8 cellular contexts compared by ENCODE assay signal in genomic region chr21:46322351-46323226, GRCh38. TPM values are rescaled to one million over a fixed set of nuclear protein-coding genes. Genes with fewer than 3 reads are reported as not detected.
DNase-seq lines count a peak whose midpoint lies in the region; ATAC-seq and TF ChIP-seq lines count a peak whose summit lies in the region.

No MANE protein-coding gene starts in this region.

- TF ChIP-seq CTCF in WERI-Rb-1 (IDR thresholded peaks at IDR 0.05; ENCODE audit: low read depth, low read length) (no peak), foreskin keratinocyte (conservative IDR thresholded peaks at IDR 0.05) (no peak)

- no peak for ATAC-seq in foreskin keratinocyte
- ATAC-seq in GM21619 (IDR thresholded peaks at IDR 0.05; ENCODE audit: unreplicated experiment), result no peak
- ATAC-seq in GM21367 (IDR thresholded peaks at IDR 0.05; ENCODE audit: unreplicated experiment), result no peak
- ATAC-seq in HG02885 (IDR thresholded peaks at IDR 0.05; ENCODE audit: poor library complexity, unreplicated experiment), result no peak

- DNase-seq in AG08395 (ENCODE audit: low spot score) (peak; percentile 48), H7 (peak; percentile 50), WERI-Rb-1 (no peak), foreskin keratinocyte (peak in 1 of 2 donors; percentile 23)

- H3K27ac ChIP-seq in WERI-Rb-1 (peak overlapping the region; percentile 100), foreskin keratinocyte (peak overlapping the region; percentile 95), rectal smooth muscle tissue (ENCODE audit: low read depth, low read length) (no peak overlapping the region)

- H3K36me3 ChIP-seq in H7 (replicated peaks; ENCODE audit: control insufficient read depth, insufficient read depth, low read length) (no peaks in the 10 kb centered on the region; the same call in 1 of the 2 replicates), WERI-Rb-1 (peaks cover 48% of the 10 kb centered on the region), rectal smooth muscle tissue (ENCODE audit: control insufficient read depth, insufficient read depth, low read length) (peaks cover under 1% of the 10 kb centered on the region)

- H3K9me3 ChIP-seq in WERI-Rb-1 (ENCODE audit: severe bottlenecking), result peaks cover 15% of the 10 kb centered on the region

- no peaks in the 10 kb centered on the region for H3K27me3 ChIP-seq in H7 (ENCODE audit: control insufficient read depth, insufficient read depth, low read length)
- H3K27me3 ChIP-seq in WERI-Rb-1 (ENCODE audit: insufficient read depth, low read depth, severe bottlenecking), result no peaks in the 10 kb centered on the region
- no peaks in the 10 kb centered on the region for H3K27me3 ChIP-seq in foreskin keratinocyte
- no peaks in the 10 kb centered on the region for H3K27me3 ChIP-seq in rectal smooth muscle tissue (ENCODE audit: control insufficient read depth, insufficient read depth, low read length)

- peak overlapping the region; percentile 91 for H3K4me3 ChIP-seq in H7 (ENCODE audit: insufficient read depth, low read depth, low read length)
- H3K4me3 ChIP-seq in WERI-Rb-1 (ENCODE audit: low read depth, low read length), result peak overlapping the region; percentile 84
- peak overlapping the region; percentile 82 for H3K4me3 ChIP-seq in rectal smooth muscle tissue (ENCODE audit: low read length)

- peak overlapping the region; percentile 27 for H3K9ac ChIP-seq in rectal smooth muscle tissue (ENCODE audit: low read length)

- H3K4me1 ChIP-seq in foreskin keratinocyte (peaks cover 7% of the 10 kb centered on the region), rectal smooth muscle tissue (ENCODE audit: control insufficient read depth, insufficient read depth, low read length) (peaks cover 14% of the 10 kb centered on the region)

RNA-seq across cellular contexts. Expression of gene C21orf58, which starts 1.1 kb away (rescaled TPM):
- 16.8 and 26.4 TPM in 2 replicates for total RNA-seq in H7 (2014; rRNA removed; shearing (Covaris generic))
- total RNA-seq in foreskin keratinocyte, result 7.0 and 7.1 TPM in 2 replicates
- 3.3 and 3.8 TPM in 2 replicates for polyA plus RNA-seq in foreskin keratinocyte

RNA-seq across cellular contexts. Expression of gene PCNT, which starts 1.4 kb away (rescaled TPM):
- 20.7 and 37.7 TPM in 2 replicates for total RNA-seq in H7 (2014; rRNA removed; shearing (Covaris generic))
- total RNA-seq in foreskin keratinocyte, result 21.9 and 25.8 TPM in 2 replicates
- 7.5 and 10.0 TPM in 2 replicates for polyA plus RNA-seq in foreskin keratinocyte

RNA-seq across cellular contexts. Expression of gene YBEY, which starts 36.4 kb away (rescaled TPM):
- total RNA-seq in H7 (2014; rRNA removed; shearing (Covaris generic)), result 28.0 and 35.0 TPM in 2 replicates
- total RNA-seq in foreskin keratinocyte, result 12.5 and 14.6 TPM in 2 replicates
- 14.3 and 21.2 TPM in 2 replicates for polyA plus RNA-seq in foreskin keratinocyte

RNA-seq across cellular contexts. Expression of gene MCM3AP, which starts 37.2 kb away (rescaled TPM):
- total RNA-seq in H7 (2014; rRNA removed; shearing (Covaris generic)), result 84.8 and 112 TPM in 2 replicates
- 67.8 and 69.6 TPM in 2 replicates for total RNA-seq in foreskin keratinocyte
- polyA plus RNA-seq in foreskin keratinocyte, result 27.7 and 28.2 TPM in 2 replicates
